ENCODE assay signal across 8 cellular contexts in the genomic region with DNA sequence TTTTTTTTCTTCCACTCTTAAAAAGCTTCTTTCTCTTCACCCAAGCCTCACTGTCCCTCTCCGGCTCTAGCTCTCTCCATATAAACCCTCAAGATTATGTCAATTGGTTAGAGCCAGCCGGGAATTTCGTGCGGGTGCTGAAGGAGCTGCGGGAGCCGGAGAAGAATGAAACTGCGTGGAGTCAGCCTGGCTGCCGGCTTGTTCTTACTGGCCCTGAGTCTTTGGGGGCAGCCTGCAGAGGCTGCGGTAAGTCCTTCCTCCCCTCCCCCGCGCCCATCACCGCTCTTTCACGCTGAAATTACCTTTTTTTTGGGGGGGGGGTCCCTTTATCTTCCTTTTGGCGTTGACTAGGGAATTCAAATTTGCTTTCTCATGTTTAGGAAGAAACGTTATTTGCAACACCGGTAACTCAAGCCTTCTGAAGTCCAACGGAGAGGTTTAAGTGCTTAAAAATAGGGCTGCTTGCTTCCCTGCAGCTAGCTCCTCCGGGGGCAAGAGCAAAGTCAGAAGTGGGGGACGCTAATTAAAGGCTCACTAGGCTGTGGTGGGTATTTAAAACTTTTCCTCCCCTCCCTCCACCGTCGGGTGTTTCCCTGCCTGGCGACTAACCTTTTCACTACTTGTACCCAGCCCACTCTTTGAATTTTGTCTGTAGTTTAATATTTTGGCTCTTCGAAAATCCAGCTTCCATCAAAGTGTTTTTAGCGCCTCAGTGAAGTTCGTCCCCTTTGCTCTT. TPM values are rescaled to one million over a fixed set of nuclear protein-coding genes. Genes with fewer than 3 reads are reported as not detected.
DNase-seq lines count a peak whose midpoint lies in the region; ATAC-seq and TF ChIP-seq lines count a peak whose summit lies in the region.

No MANE protein-coding gene starts in this region.

- peak overlapping the region; percentile 49 for H3K4me2 ChIP-seq in osteoblast (ENCODE audit: insufficient read depth, low read length)

- no peaks in the 10 kb centered on the region for H3K36me3 ChIP-seq in Panc1 (ENCODE audit: control insufficient read depth, insufficient read depth, low read length)
- H3K36me3 ChIP-seq in osteoblast (ENCODE audit: insufficient read depth, low read length): no peaks in the 10 kb centered on the region

- peak overlapping the region; percentile 59 to 76 for H3K4me3 ChIP-seq in Panc1 (ENCODE audit: low read depth in 2 of 2, low read length in 2 of 2)
- H3K4me3 ChIP-seq in osteoblast (ENCODE audit: insufficient read depth, low read length): peak overlapping the region; percentile 42

- BruUV-seq in Panc1 (replicated peaks; lab: Mats Ljungman, UMichigan): no TSS peak

- H2AFZ ChIP-seq in osteoblast (ENCODE audit: low read length): no peak overlapping the region

- H3K4me1 ChIP-seq in Panc1 (ENCODE audit: control insufficient read depth, insufficient read depth, low read length) (no peaks in the 10 kb centered on the region; the same call in 1 of the 2 replicates), osteoblast (ENCODE audit: insufficient read depth, low read length) (no peaks in the 10 kb centered on the region)

- intact Hi-C loops in Panc1 (cut with micrococcal nuclease; ENCODE audit: unreplicated experiment): no loop called here

- no peaks in the 10 kb centered on the region for H4K20me1 ChIP-seq in osteoblast (ENCODE audit: insufficient read depth, low read length)

- peak; percentile 21 for DNase-seq in Daoy (ENCODE audit: low read depth)
- no peak for DNase-seq in Panc1 (ENCODE audit: low read depth, low spot score)
- DNase-seq in fibroblast of gingiva (ENCODE audit: low read depth): peak; percentile 3
- no peak for DNase-seq in osteoblast (ENCODE audit: insufficient read length, low spot score, missing footprints)
- no peak for DNase-seq in stimulated activated naive CD4-positive, alpha-beta T cell treated with Interleukin-2 at 50 U/mL for 16 hours (lab: John Stamatoyannopoulos, UW)
- no peak for DNase-seq in OCI-M1 (lab: John Stamatoyannopoulos, UW)
- no peak for DNase-seq in cerebellum (ENCODE audit: low spot score)
- no peak for DNase-seq in RPMI8226

- no peaks in the 10 kb centered on the region for H3K9me3 ChIP-seq in Panc1 (ENCODE audit: control insufficient read depth, insufficient read depth, low read depth, low read length)
- no peaks in the 10 kb centered on the region for H3K9me3 ChIP-seq in osteoblast (ENCODE audit: low read depth, low read length)

- in situ Hi-C loops in Panc1 (cut with HindIII; ENCODE audit: low pct_unique_long_range_greater_than_20kb, low sequenced_read_pairs): no loop called here

- CTCF ChIA-PET in Panc1 (lab: Charles Lee): no interaction called here

- peak; percentile 66 for ATAC-seq in Panc1

- H3K27ac ChIP-seq in Panc1 (ENCODE audit: low read length): peak overlapping the region; percentile 57; the same call in 1 of the 2 replicates
- no peak overlapping the region for H3K27ac ChIP-seq in osteoblast (ENCODE audit: low read depth, low read length)

- H3K79me2 ChIP-seq in osteoblast (ENCODE audit: insufficient read depth, low read length): no peaks in the 10 kb centered on the region

- TF ChIP-seq CTCF in Panc1 (IDR thresholded peaks at IDR 0.05) (no peak), osteoblast (IDR thresholded peaks at IDR 0.05; ENCODE audit: extremely low read depth, low read depth, low read length) (no peak)

- POLR2A ChIA-PET in Panc1 (lab: Charles Lee): no interaction called here

- H3K27me3 ChIP-seq in Panc1 (ENCODE audit: control insufficient read depth, insufficient read depth, low read length): peaks cover 13% of the 10 kb centered on the region
- H3K27me3 ChIP-seq in osteoblast (ENCODE audit: insufficient read depth, low read length): peaks cover 29% of the 10 kb centered on the region

RNA-seq across cellular contexts. Expression of gene COL4A5, which starts 0.5 kb away (rescaled TPM):
- total RNA-seq in Daoy (2014; rRNA removed; shearing (Covaris generic)): 9.8 TPM in 2 replicates
- 8.3 TPM for total RNA-seq in Panc1 (2021; ENCODE audit: unreplicated experiment)
- polyA plus RNA-seq in Panc1 (2012; ENCODE audit: insufficient read length): 3.8 TPM
- under 0.01 and 0.36 TPM in 2 replicates for total RNA-seq in osteoblast
- total RNA-seq in cerebellum: 51.1 TPM

RNA-seq across cellular contexts. Expression of gene COL4A6, which starts 1.9 kb away (rescaled TPM):
- total RNA-seq in Daoy (2014; rRNA removed; shearing (Covaris generic)): 1.5 and 2.9 TPM in 2 replicates
- total RNA-seq in Panc1 (2021; ENCODE audit: unreplicated experiment) (0.28 TPM), osteoblast (not detected in 2 replicates), cerebellum (7.1 TPM)
- 0.07 TPM for polyA plus RNA-seq in Panc1 (2012; ENCODE audit: insufficient read length)

Comparison
In these comparisons a context has a peak if more than half of its experiments do, and no peak if none do; other contexts are left out.
1. DNase-seq: peak in Daoy (single experiment) and fibroblast of gingiva (single experiment); none in Panc1 (single experiment), osteoblast (single experiment), stimulated activated naive CD4-positive, alpha-beta T cell treated with Interleukin-2 at 50 U/mL for 16 hours (single experiment), OCI-M1 (single experiment), cerebellum (single experiment) and RPMI8226 (single experiment).